Comparison of ENCODE assay signal across 35 cellular contexts in the genomic region with DNA sequence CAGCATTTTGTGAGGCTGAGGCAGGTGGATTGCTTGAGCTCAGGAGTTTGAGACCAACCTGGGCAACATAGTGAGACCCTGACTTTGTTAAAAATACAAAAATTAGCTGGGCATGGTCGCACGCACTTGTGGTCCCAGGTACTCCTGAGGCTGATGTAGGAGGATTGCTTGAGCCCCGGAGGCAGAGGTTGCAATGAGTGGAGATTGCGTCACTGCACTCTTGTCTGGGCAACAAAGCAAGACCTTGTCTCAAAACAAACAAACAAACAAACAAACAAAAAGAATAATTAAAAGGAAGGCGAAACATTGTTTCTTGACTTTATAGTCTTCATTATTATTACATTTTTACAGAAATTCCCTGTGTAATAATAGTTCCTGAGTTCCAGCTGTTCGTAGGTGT. TPM values are rescaled to one million over a fixed set of nuclear protein-coding genes. Genes with fewer than 3 reads are reported as not detected.
"Had no signal": no experiment of that assay in that cellular context is flagged by ENCODE, and none has a peak within 500 bp of the region (broad histone marks: within the 10 kb centered on the region; RNA-seq: fewer than 3 reads in every experiment).

No MANE protein-coding gene starts in this region.

- H3K9me3 Mint-ChIP-seq: activated T-cell treated with anti-CD3 and anti-CD28 coated beads, Interleukin-2, amount 50 U/mL, for 72 hours; activated T-helper 17 cell treated with anti-CD3 and anti-CD28 coated beads, Interleukin-2, amount 50 U/mL, for 72 hours had no signal

- H3K27ac ChIP-seq: brain microvascular endothelial cell, WERI-Rb-1 had no signal

- H3K27me3 Mint-ChIP-seq: activated CD4-positive, alpha-beta memory T cell treated with anti-CD3 and anti-CD28 coated beads, Interleukin-2, amount 10 ng/mL, durations not matched to agents 7 days and 5 days; activated CD8-positive, alpha-beta memory T cell treated with anti-CD3 and anti-CD28 coated beads, Interleukin-2, amount 10 ng/mL, durations not matched to agents 7 days and 5 days; activated naive CD8-positive, alpha-beta T cell treated with anti-CD3 and anti-CD28 coated beads for 36 hours; activated T-helper 17 cell treated with anti-CD3 and anti-CD28 coated beads, Interleukin-2, amount 50 U/mL, for 72 hours had no signal

- H3K27ac Mint-ChIP-seq: activated CD4-positive, alpha-beta memory T cell treated with anti-CD3 and anti-CD28 coated beads, Interleukin-2, amount 10 ng/mL, durations not matched to agents 7 days and 5 days; activated CD8-positive, alpha-beta memory T cell treated with anti-CD3 and anti-CD28 coated beads, Interleukin-2, amount 10 ng/mL, durations not matched to agents 7 days and 5 days; activated naive CD8-positive, alpha-beta T cell treated with anti-CD3 and anti-CD28 coated beads for 36 hours; activated T-cell treated with anti-CD3 and anti-CD28 coated beads, Interleukin-2, amount 50 U/mL, for 72 hours; activated T-helper 17 cell treated with anti-CD3 and anti-CD28 coated beads, Interleukin-2, amount 50 U/mL, for 72 hours had no signal

- DNase-seq: activated CD4-positive, alpha-beta memory T cell treated with anti-CD3 and anti-CD28 coated beads, Interleukin-2, amount 10 ng/mL, durations not matched to agents 7 days and 5 days; activated CD4-positive, alpha-beta T cell treated with anti-CD3 and anti-CD28 coated beads for 1 hour; activated CD4-positive, alpha-beta T cell treated with anti-CD3 and anti-CD28 coated beads for 48 hours; activated CD4-positive, CD25-positive, alpha-beta regulatory T cell; activated CD8-positive, alpha-beta memory T cell treated with anti-CD3 and anti-CD28 coated beads for 24 hours; activated CD8-positive, alpha-beta memory T cell treated with anti-CD3 and anti-CD28 coated beads, Interleukin-2, amount 10 ng/mL, durations not matched to agents 7 days and 5 days; activated effector memory CD4-positive, alpha-beta T cell treated with anti-CD3 and anti-CD28 coated beads, Interleukin-2, amount 50 U/mL, for 16 hours; activated naive CD4-positive, alpha-beta T cell; activated naive CD4-positive, alpha-beta T cell treated with anti-CD3 and anti-CD28 coated beads, Interleukin-2, amount 50 U/mL, for 16 hours; activated naive CD8-positive, alpha-beta T cell treated with anti-CD3 and anti-CD28 coated beads for 36 hours; activated T-cell treated with anti-CD3 and anti-CD28 coated beads, Interleukin-2, amount 50 U/mL, for 1 hour; activated T-cell treated with anti-CD3 and anti-CD28 coated beads, Interleukin-2, amount 50 U/mL, for 72 hours; amniotic stem cell; aorta; brain microvascular endothelial cell; central memory CD4-positive, alpha-beta T cell; NCI-H1092 treated with DMSO at 0.1 percent for 48 hours; NCI-H1417; NCI-H146; NCI-H187; NCI-H2029 treated with DMSO at 0.1 percent for 48 hours; NCI-H2107; NCI-H2171; NCI-H510A; NCI-H526; NCI-H748 treated with DMSO at 0.1 percent for 48 hours; NK-92 treated with Interleukin-12 subunit alpha and Interleukin-12 subunit beta, amount 100 ng/mL, for 24 hours; Right ventricle myocardium superior; SW 1271; T-helper 1 cell; T-helper 2 cell; T1000; WERI-Rb-1 had no signal

- H3K27me3 ChIP-seq: brain microvascular endothelial cell had no signal

- H3K4me3 Mint-ChIP-seq: activated CD4-positive, alpha-beta memory T cell treated with anti-CD3 and anti-CD28 coated beads, Interleukin-2, amount 10 ng/mL, durations not matched to agents 7 days and 5 days; activated CD8-positive, alpha-beta memory T cell treated with anti-CD3 and anti-CD28 coated beads, Interleukin-2, amount 10 ng/mL, durations not matched to agents 7 days and 5 days; activated naive CD8-positive, alpha-beta T cell treated with anti-CD3 and anti-CD28 coated beads for 36 hours; activated T-cell treated with anti-CD3 and anti-CD28 coated beads, Interleukin-2, amount 50 U/mL, for 72 hours; activated T-helper 17 cell treated with anti-CD3 and anti-CD28 coated beads, Interleukin-2, amount 50 U/mL, for 72 hours had no signal

- ATAC-seq: activated CD8-positive, alpha-beta memory T cell treated with anti-CD3 and anti-CD28 coated beads, Interleukin-2, amount 10 ng/mL, durations not matched to agents 7 days and 5 days; activated T-cell treated with anti-CD3 and anti-CD28 coated beads, Interleukin-2, amount 50 U/mL, for 72 hours; activated T-helper 17 cell treated with anti-CD3 and anti-CD28 coated beads, Interleukin-2, amount 50 U/mL, for 72 hours had no signal

RNA-seq across cellular contexts. Expression of a gene that starts 15.9 kb away (rescaled TPM):
- total RNA-seq: OCI-LY7 had no signal

RNA-seq across cellular contexts. Expression of a gene that starts 16.0 kb away (rescaled TPM):
- total RNA-seq: OCI-LY7 had no signal
